In genomic region chr2:226891780-226892590, GRCh38 we compare ENCODE assay signal across 1 cellular context.
TF ChIP-seq lines count a peak whose summit lies in the region.

No MANE protein-coding gene starts in this region.

TF ChIP-seq in GM12878, 131 proteins besides CTCF, POLR2A, EP300 and RAD21 (continued from another document):
- no peak for TF ChIP-seq NKRF (conservative IDR thresholded peaks at IDR 0.05)
- TF ChIP-seq HDAC2 (IDR thresholded peaks at IDR 0.05), result no peak
- TF ChIP-seq ZZZ3 (IDR thresholded peaks at IDR 0.05; ENCODE audit: control insufficient read depth, insufficient read length, low read depth), result no peak
- TF ChIP-seq GABPA (IDR thresholded peaks at IDR 0.05; ENCODE audit: low read depth), result no peak
- no peak for TF ChIP-seq PML (IDR thresholded peaks at IDR 0.05; ENCODE audit: low read length)
- TF ChIP-seq JUNB (IDR thresholded peaks at IDR 0.05), result no peak
- TF ChIP-seq CEBPZ (IDR thresholded peaks at IDR 0.05; ENCODE audit: low read depth, low read length), result no peak
- no peak for TF ChIP-seq SREBF1 (IDR thresholded peaks at IDR 0.05; ENCODE audit: low read length)
- TF ChIP-seq SKIL (IDR thresholded peaks at IDR 0.05; ENCODE audit: low read depth, poor library complexity, severe bottlenecking), result no peak
- TF ChIP-seq ZNF384 (IDR thresholded peaks at IDR 0.05; ENCODE audit: borderline replicate concordance, low read depth, low read length), result no peak
- TF ChIP-seq CHD4 (IDR thresholded peaks at IDR 0.05), result no peak
- no peak for TF ChIP-seq RELB (IDR thresholded peaks at IDR 0.05; ENCODE audit: low read depth)
- no peak for TF ChIP-seq TBL1XR1 (IDR thresholded peaks at IDR 0.05; ENCODE audit: low read depth, low read length)
- no peak for TF ChIP-seq USF1 (IDR thresholded peaks at IDR 0.05; ENCODE audit: borderline replicate concordance, extremely low read length, insufficient read depth, low read depth, low read length)
- TF ChIP-seq EGR1 (IDR thresholded peaks at IDR 0.05; ENCODE audit: borderline replicate concordance in 1 of 2, low read depth in 2 of 2, low read length in 2 of 2), result no peak
- TF ChIP-seq ZBED1 (IDR thresholded peaks at IDR 0.05; ENCODE audit: borderline replicate concordance), result no peak
- TF ChIP-seq YY1 (IDR thresholded peaks at IDR 0.05; ENCODE audit: low read depth, low read length), result no peak
- no peak for TF ChIP-seq CBX3 (IDR thresholded peaks at IDR 0.05; ENCODE audit: borderline replicate concordance, low read depth)
